Comparison of ENCODE assay signal across 1 cellular context in the genomic region with DNA sequence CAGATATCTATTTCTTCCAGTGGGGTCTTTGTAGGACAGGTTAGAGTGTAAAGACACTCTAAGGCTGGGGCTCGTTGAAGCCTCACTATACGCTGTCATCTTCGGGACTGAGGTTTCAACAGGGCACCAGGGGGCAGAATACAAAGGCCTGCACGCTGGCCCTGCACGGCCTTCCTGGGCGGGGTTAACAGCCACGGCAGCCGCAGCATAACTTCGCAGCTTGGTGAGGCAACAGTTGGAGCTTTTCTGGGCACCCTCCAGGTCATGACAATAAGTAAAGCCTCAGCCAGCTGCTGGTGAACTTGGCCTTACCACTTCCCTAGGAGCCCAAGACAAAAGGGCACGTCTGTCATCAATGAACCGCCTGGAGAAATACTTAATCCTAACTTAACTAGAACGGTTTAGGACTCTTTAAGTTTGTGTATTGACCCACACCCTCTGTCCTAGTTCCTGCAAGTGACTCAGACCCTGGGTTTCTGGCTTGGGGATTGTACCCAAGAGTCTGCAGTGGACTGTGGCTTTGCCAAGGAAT.
TF ChIP-seq lines count a peak whose summit lies in the region.

No MANE protein-coding gene starts in this region.

TF ChIP-seq in K562, 482 proteins besides CTCF, POLR2A, EP300 and RAD21 (continued from another document and continues in another):
- TF ChIP-seq HOXB6 (CRISPR knock-in tag; IDR thresholded peaks at IDR 0.05; ENCODE audit: borderline replicate concordance), result no peak
- 0 out of 2 replicates have a peak, but pooled peaks have one; percentile 35 for TF ChIP-seq ZNF444 (CRISPR knock-in tag; IDR thresholded peaks at IDR 0.05)
- TF ChIP-seq NFRKB (IDR thresholded peaks at IDR 0.05; ENCODE audit: low read depth), result no peak
- no peak for TF ChIP-seq RBM22 (IDR thresholded peaks at IDR 0.05; ENCODE audit: low read depth, low read length, poor library complexity, severe bottlenecking)
- no peak for TF ChIP-seq NELFE (IDR thresholded peaks at IDR 0.05; ENCODE audit: insufficient read depth, insufficient read length)
- TF ChIP-seq, protein P1, sequence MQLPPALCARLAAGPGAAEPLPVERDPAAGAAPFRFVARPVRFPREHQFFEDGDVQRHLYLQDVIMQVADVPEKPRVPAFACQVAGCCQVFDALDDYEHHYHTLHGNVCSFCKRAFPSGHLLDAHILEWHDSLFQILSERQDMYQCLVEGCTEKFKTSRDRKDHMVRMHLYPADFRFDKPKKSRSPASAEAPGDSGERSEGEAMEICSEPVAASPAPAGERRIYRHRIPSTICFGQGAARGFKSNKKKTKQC (CRISPR knock-in tag; IDR thresholded peaks at IDR 0.05), result no peak
- no peak for TF ChIP-seq ZNF75A (CRISPR knock-in tag; IDR thresholded peaks at IDR 0.05)
- TF ChIP-seq NCOA4 (IDR thresholded peaks at IDR 0.05; ENCODE audit: partially characterized antibody), result no peak
- no peak for TF ChIP-seq SAFB2 (IDR thresholded peaks at IDR 0.05; ENCODE audit: borderline replicate concordance, low read depth, low read length, severe bottlenecking)
- TF ChIP-seq, protein P2, sequence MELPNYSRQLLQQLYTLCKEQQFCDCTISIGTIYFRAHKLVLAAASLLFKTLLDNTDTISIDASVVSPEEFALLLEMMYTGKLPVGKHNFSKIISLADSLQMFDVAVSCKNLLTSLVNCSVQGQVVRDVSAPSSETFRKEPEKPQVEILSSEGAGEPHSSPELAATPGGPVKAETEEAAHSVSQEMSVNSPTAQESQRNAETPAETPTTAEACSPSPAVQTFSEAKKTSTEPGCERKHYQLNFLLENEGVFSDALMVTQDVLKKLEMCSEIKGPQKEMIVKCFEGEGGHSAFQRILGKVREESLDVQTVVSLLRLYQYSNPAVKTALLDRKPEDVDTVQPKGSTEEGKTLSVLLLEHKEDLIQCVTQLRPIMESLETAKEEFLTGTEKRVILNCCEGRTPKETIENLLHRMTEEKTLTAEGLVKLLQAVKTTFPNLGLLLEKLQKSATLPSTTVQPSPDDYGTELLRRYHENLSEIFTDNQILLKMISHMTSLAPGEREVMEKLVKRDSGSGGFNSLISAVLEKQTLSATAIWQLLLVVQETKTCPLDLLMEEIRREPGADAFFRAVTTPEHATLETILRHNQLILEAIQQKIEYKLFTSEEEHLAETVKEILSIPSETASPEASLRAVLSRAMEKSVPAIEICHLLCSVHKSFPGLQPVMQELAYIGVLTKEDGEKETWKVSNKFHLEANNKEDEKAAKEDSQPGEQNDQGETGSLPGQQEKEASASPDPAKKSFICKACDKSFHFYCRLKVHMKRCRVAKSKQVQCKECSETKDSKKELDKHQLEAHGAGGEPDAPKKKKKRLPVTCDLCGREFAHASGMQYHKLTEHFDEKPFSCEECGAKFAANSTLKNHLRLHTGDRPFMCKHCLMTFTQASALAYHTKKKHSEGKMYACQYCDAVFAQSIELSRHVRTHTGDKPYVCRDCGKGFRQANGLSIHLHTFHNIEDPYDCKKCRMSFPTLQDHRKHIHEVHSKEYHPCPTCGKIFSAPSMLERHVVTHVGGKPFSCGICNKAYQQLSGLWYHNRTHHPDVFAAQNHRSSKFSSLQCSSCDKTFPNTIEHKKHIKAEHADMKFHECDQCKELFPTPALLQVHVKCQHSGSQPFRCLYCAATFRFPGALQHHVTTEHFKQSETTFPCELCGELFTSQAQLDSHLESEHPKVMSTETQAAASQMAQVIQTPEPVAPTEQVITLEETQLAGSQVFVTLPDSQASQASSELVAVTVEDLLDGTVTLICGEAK (IDR thresholded peaks at IDR 0.05), result no peak; the same call in 1 of the 2 replicates
- TF ChIP-seq, protein P2 (CRISPR knock-in tag; IDR thresholded peaks at IDR 0.05), result no peak
- TF ChIP-seq PCBP2 (IDR thresholded peaks at IDR 0.05; ENCODE audit: low read depth, low read length, poor library complexity, severe bottlenecking), result no peak
- no peak for TF ChIP-seq NCOA1 (IDR thresholded peaks at IDR 0.05; ENCODE audit: low read depth)
- peak; percentile 47; the same call in 1 of the 2 replicates for TF ChIP-seq BRD4 (IDR thresholded peaks at IDR 0.05)
- TF ChIP-seq HMG20A (CRISPR knock-in tag; conservative IDR thresholded peaks at IDR 0.05), result no peak
- 0 out of 2 replicates have a peak, but pooled peaks have one; percentile 79 for TF ChIP-seq ZNF311 (CRISPR knock-in tag; IDR thresholded peaks at IDR 0.05)
- TF ChIP-seq ETS2 (tag; IDR thresholded peaks at IDR 0.05; ENCODE audit: borderline replicate concordance, poor library complexity, severe bottlenecking), result no peak
- no peak for TF ChIP-seq RBM34 (IDR thresholded peaks at IDR 0.05; ENCODE audit: borderline replicate concordance, insufficient read depth, low read length)
- TF ChIP-seq, protein P3, sequence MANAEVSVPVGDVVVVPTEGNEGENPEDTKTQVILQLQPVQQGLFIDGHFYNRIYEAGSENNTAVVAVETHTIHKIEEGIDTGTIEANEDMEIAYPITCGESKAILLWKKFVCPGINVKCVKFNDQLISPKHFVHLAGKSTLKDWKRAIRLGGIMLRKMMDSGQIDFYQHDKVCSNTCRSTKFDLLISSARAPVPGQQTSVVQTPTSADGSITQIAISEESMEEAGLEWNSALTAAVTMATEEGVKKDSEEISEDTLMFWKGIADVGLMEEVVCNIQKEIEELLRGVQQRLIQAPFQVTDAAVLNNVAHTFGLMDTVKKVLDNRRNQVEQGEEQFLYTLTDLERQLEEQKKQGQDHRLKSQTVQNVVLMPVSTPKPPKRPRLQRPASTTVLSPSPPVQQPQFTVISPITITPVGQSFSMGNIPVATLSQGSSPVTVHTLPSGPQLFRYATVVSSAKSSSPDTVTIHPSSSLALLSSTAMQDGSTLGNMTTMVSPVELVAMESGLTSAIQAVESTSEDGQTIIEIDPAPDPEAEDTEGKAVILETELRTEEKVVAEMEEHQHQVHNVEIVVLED (CRISPR knock-in tag; IDR thresholded peaks at IDR 0.05), result peak; percentile 58
- TF ChIP-seq, protein P4, sequence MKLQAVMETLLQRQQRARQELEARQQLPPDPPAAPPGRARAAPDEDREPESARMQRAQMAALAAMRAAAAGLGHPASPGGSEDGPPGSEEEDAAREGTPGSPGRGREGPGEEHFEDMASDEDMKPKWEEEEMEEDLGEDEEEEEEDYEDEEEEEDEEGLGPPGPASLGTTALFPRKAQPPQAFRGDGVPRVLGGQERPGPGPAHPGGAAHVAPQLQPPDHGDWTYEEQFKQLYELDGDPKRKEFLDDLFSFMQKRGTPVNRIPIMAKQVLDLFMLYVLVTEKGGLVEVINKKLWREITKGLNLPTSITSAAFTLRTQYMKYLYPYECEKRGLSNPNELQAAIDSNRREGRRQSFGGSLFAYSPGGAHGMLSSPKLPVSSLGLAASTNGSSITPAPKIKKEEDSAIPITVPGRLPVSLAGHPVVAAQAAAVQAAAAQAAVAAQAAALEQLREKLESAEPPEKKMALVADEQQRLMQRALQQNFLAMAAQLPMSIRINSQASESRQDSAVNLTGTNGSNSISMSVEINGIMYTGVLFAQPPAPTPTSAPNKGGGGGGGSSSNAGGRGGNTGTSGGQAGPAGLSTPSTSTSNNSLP (IDR thresholded peaks at IDR 0.05; ENCODE audit: borderline replicate concordance, low read depth, low read length), result no peak
- 0 out of 2 replicates have a peak, but pooled peaks have one; percentile 61 for TF ChIP-seq XRCC5 (IDR thresholded peaks at IDR 0.05; ENCODE audit: low read depth, low read length)
- TF ChIP-seq HDAC6 (IDR thresholded peaks at IDR 0.05; ENCODE audit: low read depth, low read length), result no peak
- TF ChIP-seq RBM25 (IDR thresholded peaks at IDR 0.05; ENCODE audit: low read depth, low read length, severe bottlenecking), result no peak
- TF ChIP-seq KLF16 (IDR thresholded peaks at IDR 0.05), result no peak; the same call in 1 of the 2 replicates
- TF ChIP-seq SMARCB1 (IDR thresholded peaks at IDR 0.05; ENCODE audit: insufficient read length, low read depth), result no peak
- TF ChIP-seq, protein P5, sequence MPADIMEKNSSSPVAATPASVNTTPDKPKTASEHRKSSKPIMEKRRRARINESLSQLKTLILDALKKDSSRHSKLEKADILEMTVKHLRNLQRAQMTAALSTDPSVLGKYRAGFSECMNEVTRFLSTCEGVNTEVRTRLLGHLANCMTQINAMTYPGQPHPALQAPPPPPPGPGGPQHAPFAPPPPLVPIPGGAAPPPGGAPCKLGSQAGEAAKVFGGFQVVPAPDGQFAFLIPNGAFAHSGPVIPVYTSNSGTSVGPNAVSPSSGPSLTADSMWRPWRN (IDR thresholded peaks at IDR 0.05; ENCODE audit: low read depth), result no peak
- TF ChIP-seq, protein P6, sequence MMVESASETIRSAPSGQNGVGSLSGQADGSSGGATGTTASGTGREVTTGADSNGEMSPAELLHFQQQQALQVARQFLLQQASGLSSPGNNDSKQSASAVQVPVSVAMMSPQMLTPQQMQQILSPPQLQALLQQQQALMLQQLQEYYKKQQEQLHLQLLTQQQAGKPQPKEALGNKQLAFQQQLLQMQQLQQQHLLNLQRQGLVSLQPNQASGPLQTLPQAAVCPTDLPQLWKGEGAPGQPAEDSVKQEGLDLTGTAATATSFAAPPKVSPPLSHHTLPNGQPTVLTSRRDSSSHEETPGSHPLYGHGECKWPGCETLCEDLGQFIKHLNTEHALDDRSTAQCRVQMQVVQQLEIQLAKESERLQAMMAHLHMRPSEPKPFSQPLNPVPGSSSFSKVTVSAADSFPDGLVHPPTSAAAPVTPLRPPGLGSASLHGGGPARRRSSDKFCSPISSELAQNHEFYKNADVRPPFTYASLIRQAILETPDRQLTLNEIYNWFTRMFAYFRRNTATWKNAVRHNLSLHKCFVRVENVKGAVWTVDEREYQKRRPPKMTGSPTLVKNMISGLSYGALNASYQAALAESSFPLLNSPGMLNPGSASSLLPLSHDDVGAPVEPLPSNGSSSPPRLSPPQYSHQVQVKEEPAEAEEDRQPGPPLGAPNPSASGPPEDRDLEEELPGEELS (CRISPR knock-in tag; IDR thresholded peaks at IDR 0.05; ENCODE audit: borderline replicate concordance), result no peak
- TF ChIP-seq, protein P7, sequence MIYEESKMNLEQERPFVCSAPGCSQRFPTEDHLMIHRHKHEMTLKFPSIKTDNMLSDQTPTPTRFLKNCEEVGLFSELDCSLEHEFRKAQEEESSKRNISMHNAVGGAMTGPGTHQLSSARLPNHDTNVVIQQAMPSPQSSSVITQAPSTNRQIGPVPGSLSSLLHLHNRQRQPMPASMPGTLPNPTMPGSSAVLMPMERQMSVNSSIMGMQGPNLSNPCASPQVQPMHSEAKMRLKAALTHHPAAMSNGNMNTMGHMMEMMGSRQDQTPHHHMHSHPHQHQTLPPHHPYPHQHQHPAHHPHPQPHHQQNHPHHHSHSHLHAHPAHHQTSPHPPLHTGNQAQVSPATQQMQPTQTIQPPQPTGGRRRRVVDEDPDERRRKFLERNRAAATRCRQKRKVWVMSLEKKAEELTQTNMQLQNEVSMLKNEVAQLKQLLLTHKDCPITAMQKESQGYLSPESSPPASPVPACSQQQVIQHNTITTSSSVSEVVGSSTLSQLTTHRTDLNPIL (CRISPR knock-in tag; IDR thresholded peaks at IDR 0.05), result no peak
- TF ChIP-seq NFE2 (IDR thresholded peaks at IDR 0.05; ENCODE audit: low read depth), result no peak
- no peak for TF ChIP-seq U2AF1 (optimal IDR thresholded peaks at IDR 0.05; ENCODE audit: low read depth, low read length)
- TF ChIP-seq, protein P8, sequence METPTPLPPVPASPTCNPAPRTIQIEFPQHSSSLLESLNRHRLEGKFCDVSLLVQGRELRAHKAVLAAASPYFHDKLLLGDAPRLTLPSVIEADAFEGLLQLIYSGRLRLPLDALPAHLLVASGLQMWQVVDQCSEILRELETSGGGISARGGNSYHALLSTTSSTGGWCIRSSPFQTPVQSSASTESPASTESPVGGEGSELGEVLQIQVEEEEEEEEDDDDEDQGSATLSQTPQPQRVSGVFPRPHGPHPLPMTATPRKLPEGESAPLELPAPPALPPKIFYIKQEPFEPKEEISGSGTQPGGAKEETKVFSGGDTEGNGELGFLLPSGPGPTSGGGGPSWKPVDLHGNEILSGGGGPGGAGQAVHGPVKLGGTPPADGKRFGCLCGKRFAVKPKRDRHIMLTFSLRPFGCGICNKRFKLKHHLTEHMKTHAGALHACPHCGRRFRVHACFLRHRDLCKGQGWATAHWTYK (CRISPR knock-in tag; IDR thresholded peaks at IDR 0.05), result peak; percentile 87
- TF ChIP-seq ZNF143 (CRISPR knock-in tag; IDR thresholded peaks at IDR 0.05), result no peak
- TF ChIP-seq, protein P9, sequence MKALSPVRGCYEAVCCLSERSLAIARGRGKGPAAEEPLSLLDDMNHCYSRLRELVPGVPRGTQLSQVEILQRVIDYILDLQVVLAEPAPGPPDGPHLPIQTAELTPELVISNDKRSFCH (CRISPR knock-in tag; IDR thresholded peaks at IDR 0.05), result no peak
- TF ChIP-seq, protein P9 (tag; IDR thresholded peaks at IDR 0.05), result peak; percentile 83
- TF ChIP-seq RNF2 (IDR thresholded peaks at IDR 0.05), result peak; percentile 63; the same call in 1 of the 2 replicates
- TF ChIP-seq SP1 (CRISPR knock-in tag; IDR thresholded peaks at IDR 0.05), result peak; percentile 61
- no peak for TF ChIP-seq CSDE1 (IDR thresholded peaks at IDR 0.05)
- no peak; the same call in 1 of the 2 replicates for TF ChIP-seq ZNF41 (CRISPR knock-in tag; conservative IDR thresholded peaks at IDR 0.05)
